Comparison of ENCODE assay signal across 8 cellular contexts in genomic region chr9:20620658-20621552, GRCh38. TPM values are rescaled to one million over a fixed set of nuclear protein-coding genes. Genes with fewer than 3 reads are reported as not detected.
A peak's percentile ranks its signal among the peaks of the same experiment; 100 is the strongest.
DNase-seq lines count a peak whose midpoint lies in the region; ATAC-seq and TF ChIP-seq lines count a peak whose summit lies in the region.

No MANE protein-coding gene starts in this region.

- H3K36me3 ChIP-seq in Karpas-422 (ENCODE audit: insufficient read depth, low read length): no peaks in the 10 kb centered on the region
- no peaks in the 10 kb centered on the region for H3K36me3 ChIP-seq in endocrine pancreas (ENCODE audit: control insufficient read depth, insufficient read depth, low read length)

- H3K9me3 ChIP-seq in Karpas-422 (ENCODE audit: low read length) (no peaks in the 10 kb centered on the region), endocrine pancreas (ENCODE audit: control insufficient read depth, low read length) (no peaks in the 10 kb centered on the region)

- H3K4me3 ChIP-seq in Karpas-422 (ENCODE audit: low read length): peak overlapping the region; percentile 89
- H3K4me3 ChIP-seq in endocrine pancreas (ENCODE audit: control insufficient read depth, insufficient read depth, low read length): peak overlapping the region; percentile 62

- no peaks in the 10 kb centered on the region for H3K27me3 ChIP-seq in Karpas-422 (ENCODE audit: low read length)
- no peaks in the 10 kb centered on the region for H3K27me3 ChIP-seq in endocrine pancreas (ENCODE audit: control insufficient read depth, insufficient read depth, low read length)

- H3K4me1 ChIP-seq in Karpas-422 (ENCODE audit: low read length) (peaks cover 25% of the 10 kb centered on the region), endocrine pancreas (ENCODE audit: control insufficient read depth, insufficient read depth, low read length) (peaks cover 7% of the 10 kb centered on the region)

- peak overlapping the region; percentile 90; the same call in 1 of the 2 replicates for H2AFZ ChIP-seq in Karpas-422 (ENCODE audit: low read length)

- DNase-seq in Karpas-422 (no peak), midbrain (lab: John Stamatoyannopoulos, UW) (peak; percentile 36)
- peak in 2 of 3 experiments; percentile 15 to 33 for DNase-seq in activated CD8-positive, alpha-beta memory T cell treated with anti-CD3 and anti-CD28 coated beads for 48 hours (ENCODE audit: low read depth in 2 of 3, low spot score in 2 of 3)
- peak; percentile 64 for DNase-seq in stimulated activated CD8-positive, alpha-beta memory T cell treated with anti-CD3 and anti-CD28 coated beads, Interleukin-4, amount 100 ng/mL, for 48 hours

- no peaks in the 10 kb centered on the region for H4K20me1 ChIP-seq in Karpas-422 (ENCODE audit: insufficient read depth, low read depth, low read length)

- no peak for TF ChIP-seq CTCF in C4-2B (conservative IDR thresholded peaks at IDR 0.05)

- H3K9ac ChIP-seq in Karpas-422 (ENCODE audit: low read length) (peak overlapping the region; percentile 78), endocrine pancreas (ENCODE audit: control insufficient read depth, insufficient read depth, low read length) (peak overlapping the region; percentile 90)

- peak overlapping the region; percentile 73 for H3K27ac ChIP-seq in C4-2B
- H3K27ac ChIP-seq in Karpas-422 (ENCODE audit: low read length): no peak overlapping the region

- ATAC-seq in HG02981 (IDR thresholded peaks at IDR 0.05; ENCODE audit: unreplicated experiment) (no peak), HG02588 (IDR thresholded peaks at IDR 0.05; ENCODE audit: unreplicated experiment) (no peak)

- H3K4me2 ChIP-seq in Karpas-422 (ENCODE audit: low read depth, low read length, poor library complexity, severe bottlenecking): peak overlapping the region; percentile 100

- H3K79me2 ChIP-seq in Karpas-422 (ENCODE audit: low read length): no peaks in the 10 kb centered on the region

- H3K9me2 ChIP-seq in Karpas-422 (replicated peaks; ENCODE audit: insufficient read depth, low read length): no peaks in the 10 kb centered on the region

RNA-seq across cellular contexts. Expression of gene MLLT3, which starts 1.4 kb away (rescaled TPM):
- 4.0 and 5.8 TPM in 2 replicates for total RNA-seq in Karpas-422 (2014; rRNA removed; shearing (Covaris generic); ENCODE audit: low replicate concordance)
